Comparison of ENCODE assay signal across 8 cellular contexts in the genomic region with DNA sequence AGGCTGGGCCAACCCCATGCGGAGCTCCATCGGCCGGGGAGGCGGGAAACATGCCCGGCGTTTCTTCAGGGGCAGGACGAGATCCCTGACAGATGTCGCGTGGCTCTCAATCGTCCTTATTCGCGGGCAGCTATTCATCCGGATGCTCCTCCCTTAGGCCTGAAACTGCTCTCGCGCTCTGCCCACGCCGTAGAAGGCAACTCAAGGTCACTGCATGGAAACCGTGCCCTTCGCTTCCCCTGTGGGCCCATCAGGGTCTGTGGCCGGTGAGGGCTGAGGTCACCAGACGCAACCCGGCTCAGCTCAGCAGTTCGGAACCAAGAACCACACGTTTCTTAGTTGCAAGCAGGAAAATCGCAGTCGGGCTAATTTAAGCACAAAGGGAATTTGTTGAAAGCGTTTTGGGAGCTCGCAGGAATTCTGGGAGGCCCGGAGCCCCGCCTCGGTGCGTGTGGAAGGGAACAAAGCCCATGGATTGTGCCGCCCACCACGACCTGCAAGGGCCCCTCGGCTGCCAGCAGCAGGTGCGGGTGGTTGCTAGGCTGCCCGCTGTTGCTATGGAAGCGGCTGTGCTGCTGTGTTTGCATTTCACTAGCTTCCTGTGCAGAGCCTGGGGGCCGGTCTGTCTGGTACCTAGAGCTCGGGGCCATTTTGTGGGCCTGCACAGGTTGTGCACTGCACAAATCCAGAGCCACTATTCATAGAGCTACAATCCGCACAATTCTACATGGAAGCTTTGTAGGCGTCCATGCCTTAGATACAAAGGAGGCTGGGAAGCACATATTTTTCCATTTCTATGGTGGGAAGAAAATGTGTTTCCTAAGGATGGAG. TPM values are rescaled to one million over a fixed set of nuclear protein-coding genes. Genes with fewer than 3 reads are reported as not detected.
DNase-seq lines count a peak whose midpoint lies in the region; ATAC-seq and TF ChIP-seq lines count a peak whose summit lies in the region.

No MANE protein-coding gene starts in this region.

- ATAC-seq in GM19025 (IDR thresholded peaks at IDR 0.05; ENCODE audit: low read depth, unreplicated experiment), result peak; percentile 50
- ATAC-seq in HG03342 (IDR thresholded peaks at IDR 0.05; ENCODE audit: unreplicated experiment), result peak; percentile 93

- H3K36me3 Mint-ChIP-seq in neural crest cell (ENCODE audit: low read depth), result no peaks in the 10 kb centered on the region

- peak overlapping the region; percentile 100 for H3K27ac Mint-ChIP-seq in neural crest cell (ENCODE audit: unreplicated experiment)

- no peaks in the 10 kb centered on the region for H3K9me3 Mint-ChIP-seq in neural crest cell

- DNase-seq in AG08395 (ENCODE audit: low spot score) (peak; percentile 58), NCI-H526 (lab: John Stamatoyannopoulos, UW) (peak; percentile 89 to 92), activated T-helper 1 cell treated with Interleukin-2 at 50 U/mL for 16 hours (ENCODE audit: low read depth) (peak; percentile 37), fibroblast of the aortic adventitia (ENCODE audit: low read depth) (peak; percentile 12), neural crest cell (ENCODE audit: low read depth, low spot score) (peak; percentile 73), substantia nigra (lab: John Stamatoyannopoulos, UW) (peak in 34 of 49 donors; percentile 9 to 69 (median 30))

- peaks cover 39% of the 10 kb centered on the region for H3K4me1 Mint-ChIP-seq in neural crest cell

- H3K4me3 ChIP-seq in fibroblast of the aortic adventitia (ENCODE audit: low read depth, low read length), result no peak overlapping the region

- peak overlapping the region; percentile 84 for H3K4me3 Mint-ChIP-seq in neural crest cell

- no peak for TF ChIP-seq CTCF in fibroblast of the aortic adventitia (IDR thresholded peaks at IDR 0.05; ENCODE audit: insufficient read depth, low read length)
- peak; percentile 16 for TF ChIP-seq CTCF in neural crest cell (conservative IDR thresholded peaks at IDR 0.05)

- H3K27ac ChIP-seq in substantia nigra (ENCODE audit: low read depth, low read length, poor library complexity, severe bottlenecking), result peak overlapping the region; percentile 43

- H3K27me3 Mint-ChIP-seq in neural crest cell (ENCODE audit: low read depth), result peaks cover 3% of the 10 kb centered on the region

RNA-seq across cellular contexts. Expression of a gene that starts 6.1 kb away (rescaled TPM):
- total RNA-seq in fibroblast of the aortic adventitia (ENCODE audit: low replicate concordance) (not detected in 2 replicates), neural crest cell (not detected in 2 replicates)

RNA-seq across cellular contexts. Expression of a gene that starts 51.5 kb away (rescaled TPM):
- total RNA-seq in fibroblast of the aortic adventitia (ENCODE audit: low replicate concordance) (not detected in 2 replicates), neural crest cell (not detected in 2 replicates)

RNA-seq across cellular contexts. Expression of a gene that starts 57.0 kb away (rescaled TPM):
- total RNA-seq in fibroblast of the aortic adventitia (ENCODE audit: low replicate concordance) (0.09 and 0.65 TPM in 2 replicates), neural crest cell (not detected in 2 replicates)

Comparison
In these comparisons a context has a peak if more than half of its experiments do, and no peak if none do; other contexts are left out.
1. DNase-seq: peak in every context shown above with its lines; median percentile 90 in NCI-H526; 73 in neural crest cell; 58 in AG08395; 37 in activated T-helper 1 cell treated with Interleukin-2 at 50 U/mL for 16 hours; 30 in substantia nigra; 12 in fibroblast of the aortic adventitia.